Comparison of ENCODE assay signal across 19 cellular contexts in the genomic region with DNA sequence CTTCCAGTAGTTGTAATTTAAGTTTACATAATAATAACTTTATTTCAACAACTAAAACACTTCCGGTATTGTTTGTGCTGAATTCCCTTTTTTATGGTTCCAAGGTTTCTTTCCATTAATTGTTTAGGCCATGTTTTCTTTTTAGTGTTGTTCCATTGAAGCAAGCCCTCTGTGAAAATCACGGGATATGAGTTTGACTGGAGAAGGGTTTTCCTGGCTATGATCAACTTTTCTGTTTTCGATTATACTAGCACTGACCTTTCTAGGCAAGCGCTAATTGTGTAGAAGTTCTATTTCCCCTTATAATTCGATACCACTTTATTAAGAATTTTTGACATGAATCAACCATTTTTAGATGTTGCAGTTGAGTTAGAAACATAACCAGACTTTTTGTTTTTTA. TPM values are rescaled to one million over a fixed set of nuclear protein-coding genes. Genes with fewer than 3 reads are reported as not detected.
DNase-seq lines count a peak whose midpoint lies in the region; ATAC-seq and TF ChIP-seq lines count a peak whose summit lies in the region.
"Had no signal": no experiment of that assay in that cellular context is flagged by ENCODE, and none has a peak within 500 bp of the region (broad histone marks: within the 10 kb centered on the region; RNA-seq: fewer than 3 reads in every experiment).

No MANE protein-coding gene starts in this region.

- peak overlapping the region; percentile 53 for H3K4me3 Mint-ChIP-seq in mesothelial cell of epicardium
- no peak overlapping the region for H3K4me3 Mint-ChIP-seq in WTC11
- H3K4me3 Mint-ChIP-seq: activated CD4-positive, alpha-beta T cell treated with anti-CD3 and anti-CD28 coated beads for 36 hours; activated naive CD4-positive, alpha-beta T cell treated with anti-CD3 and anti-CD28 coated beads, Interleukin-2, amount 50 U/mL, for 24 hours; CD8-positive, alpha-beta T cell; natural killer cell treated with Interleukin-12 subunit alpha and Interleukin-12 subunit beta and Interleukin-15 and Interleukin-18, amount 100 ng/mL, for 72 hours; stimulated activated naive CD8-positive, alpha-beta T cell treated with anti-CD3 and anti-CD28 coated beads, Interleukin-15, Interleukin-2, amounts not matched to agents 100 ng/mL and 50 ng/mL, for 24 hours had no signal

- H3K27me3 Mint-ChIP-seq in mesothelial cell of epicardium (ENCODE audit: low read depth) (no peaks in the 10 kb centered on the region), WTC11 (ENCODE audit: low read depth) (peaks cover 3% of the 10 kb centered on the region; the same call in 1 of the 2 replicates)

- peak overlapping the region in 13 of 59 donors; percentile 3 to 41 (median 17) for H3K27ac ChIP-seq in dorsolateral prefrontal cortex
- peak overlapping the region in 1 of 2 donors; percentile 91 for H3K27ac ChIP-seq in testis
- no peak overlapping the region for H3K27ac ChIP-seq in RWPE1

- H3K4me3 ChIP-seq in AG10803 (ENCODE audit: low read length), result peak overlapping the region; percentile 8; the same call in 1 of the 2 replicates
- peak overlapping the region in 45 of 59 donors; percentile 4 to 84 (median 67) for H3K4me3 ChIP-seq in dorsolateral prefrontal cortex
- peak overlapping the region; percentile 65 to 81 for H3K4me3 ChIP-seq in testis

- H3K4me1 ChIP-seq in testis, result peaks cover 7% of the 10 kb centered on the region

- no peaks in the 10 kb centered on the region for H3K36me3 ChIP-seq in testis (ENCODE audit: low read depth, missing control alignments)

- H3K36me3 Mint-ChIP-seq in mesothelial cell of epicardium (no peaks in the 10 kb centered on the region), WTC11 (no peaks in the 10 kb centered on the region)
- H3K36me3 Mint-ChIP-seq: activated naive CD4-positive, alpha-beta T cell treated with anti-CD3 and anti-CD28 coated beads, Interleukin-2, amount 50 U/mL, for 24 hours; CD8-positive, alpha-beta T cell; natural killer cell treated with Interleukin-12 subunit alpha and Interleukin-12 subunit beta and Interleukin-15 and Interleukin-18, amount 100 ng/mL, for 72 hours had no signal

- CTCF ChIA-PET in RWPE1 (lab: Yijun Ruan, JAX) (interaction anchor here (0.6 to 0.7 kb wide), 2 partner anchors 69 to 521 kb away, joined by 3 read pairs; no protein-coding TSS in a partner anchor), WTC11 (lab: Charles Lee) (no interaction called here)

- peak overlapping the region; percentile 55 for H3K27ac Mint-ChIP-seq in mesothelial cell of epicardium
- H3K27ac Mint-ChIP-seq in WTC11, result no peak overlapping the region
- H3K27ac Mint-ChIP-seq: activated CD4-positive, alpha-beta T cell treated with anti-CD3 and anti-CD28 coated beads for 36 hours; activated naive CD4-positive, alpha-beta T cell treated with anti-CD3 and anti-CD28 coated beads, Interleukin-2, amount 50 U/mL, for 24 hours; CD8-positive, alpha-beta T cell; natural killer cell treated with Interleukin-12 subunit alpha and Interleukin-12 subunit beta and Interleukin-15 and Interleukin-18, amount 100 ng/mL, for 72 hours; stimulated activated naive CD8-positive, alpha-beta T cell treated with anti-CD3 and anti-CD28 coated beads, Interleukin-15, Interleukin-2, amounts not matched to agents 100 ng/mL and 50 ng/mL, for 24 hours had no signal

- POLR2A ChIA-PET in RWPE1 (lab: Yijun Ruan, JAX; ENCODE audit: low non-redundant PET) (no interaction called here), WTC11 (lab: Charles Lee) (no interaction called here)

- 61 to 66% methylated on average over 5 of the region's 5 CpGs for WGBS in testis, 2 donors

- H3K9me3 ChIP-seq in testis, result no peaks in the 10 kb centered on the region

- peaks cover 33% of the 10 kb centered on the region for H3K4me1 Mint-ChIP-seq in mesothelial cell of epicardium
- peaks cover 25% of the 10 kb centered on the region for H3K4me1 Mint-ChIP-seq in WTC11

- TF ChIP-seq CTCF in AG10803 (conservative IDR thresholded peaks at IDR 0.05; ENCODE audit: low read length), result no peak
- TF ChIP-seq CTCF in dorsolateral prefrontal cortex (IDR thresholded peaks at IDR 0.05 in 54 of 56, conservative IDR thresholded peaks at IDR 0.05 in 2 of 56; ENCODE audit: low read depth in 1 of 56, partially characterized antibody in 56 of 56), result no peak
- no peak for TF ChIP-seq CTCF in mesothelial cell of epicardium (IDR thresholded peaks at IDR 0.05; ENCODE audit: unreplicated experiment)
- no peak for TF ChIP-seq CTCF in testis (IDR thresholded peaks at IDR 0.05)
- no peak for TF ChIP-seq CTCF in omental fat pad (IDR thresholded peaks at IDR 0.05)
- no peak for TF ChIP-seq CTCF in RWPE1 (conservative IDR thresholded peaks at IDR 0.05; ENCODE audit: low read depth)
- TF ChIP-seq CTCF in WTC11 (IDR thresholded peaks at IDR 0.05), result no peak

- no peak for ATAC-seq in omental fat pad (ENCODE audit: low FRiP score)
- no peak for ATAC-seq in WTC11
- ATAC-seq: activated CD4-positive, alpha-beta T cell treated with anti-CD3 and anti-CD28 coated beads for 36 hours; CD8-positive, alpha-beta T cell; natural killer cell treated with Interleukin-12 subunit alpha and Interleukin-12 subunit beta and Interleukin-15 and Interleukin-18, amount 100 ng/mL, for 72 hours had no signal

- intact Hi-C loops in dorsolateral prefrontal cortex (cut with DNase I) (no loop called here), testis (cut with DNase I; ENCODE audit: low total_unique reads) (no loop called here)

- H3K27me3 ChIP-seq in dorsolateral prefrontal cortex (no peaks in the 10 kb centered on the region), testis (no peaks in the 10 kb centered on the region)

- no peak for TF ChIP-seq POLR2A in testis (IDR thresholded peaks at IDR 0.05)

- no peaks in the 10 kb centered on the region for H3K9me3 Mint-ChIP-seq in mesothelial cell of epicardium
- H3K9me3 Mint-ChIP-seq in WTC11, result no peaks in the 10 kb centered on the region
- H3K9me3 Mint-ChIP-seq: activated naive CD4-positive, alpha-beta T cell treated with anti-CD3 and anti-CD28 coated beads, Interleukin-2, amount 50 U/mL, for 24 hours; CD8-positive, alpha-beta T cell; natural killer cell treated with Interleukin-12 subunit alpha and Interleukin-12 subunit beta and Interleukin-15 and Interleukin-18, amount 100 ng/mL, for 72 hours; stimulated activated naive CD8-positive, alpha-beta T cell treated with anti-CD3 and anti-CD28 coated beads, Interleukin-15, Interleukin-2, amounts not matched to agents 100 ng/mL and 50 ng/mL, for 24 hours had no signal

- DNase-seq in AG10803 (ENCODE audit: low read depth) (no peak), dorsolateral prefrontal cortex (no peak), mesothelial cell of epicardium (ENCODE audit: low spot score in 2 of 2, unreplicated experiment in 2 of 2) (no peak), testis (no peak), omental fat pad (ENCODE audit: low spot score) (no peak), RWPE1 (ENCODE audit: low spot score) (no peak), WTC11 (ENCODE audit: low spot score) (no peak)
- DNase-seq: activated CD4-positive, alpha-beta T cell treated with anti-CD3 and anti-CD28 coated beads for 36 hours; CD8-positive, alpha-beta T cell; DMS153; foreskin fibroblast; mesendoderm; NCI-H2171 treated with DMSO at 0.1 percent for 48 hours; NCI-H526 treated with DMSO at 0.1 percent for 48 hours; posterior cingulate gyrus; stimulated activated CD4-positive, alpha-beta T cell treated with anti-CD3 and anti-CD28 coated beads, Interleukin-4, amount 100 ng/mL, for 24 hours had no signal

TF ChIP-seq in WTC11, 78 proteins besides CTCF, POLR2A, EP300 and RAD21 (continues in another document):
- TF ChIP-seq IRF2 (CRISPR knock-in tag; IDR thresholded peaks at IDR 0.05; ENCODE audit: borderline replicate concordance, low read depth) (no peak), MYBL2 (CRISPR knock-in tag; IDR thresholded peaks at IDR 0.05) (no peak), TCF7 (CRISPR knock-in tag; IDR thresholded peaks at IDR 0.05; ENCODE audit: low read depth) (no peak), FOXP1 (CRISPR knock-in tag; IDR thresholded peaks at IDR 0.05; ENCODE audit: borderline replicate concordance) (no peak), OVOL2 (CRISPR knock-in tag; IDR thresholded peaks at IDR 0.05; ENCODE audit: borderline replicate concordance) (no peak), PRRX2 (CRISPR knock-in tag; IDR thresholded peaks at IDR 0.05) (no peak)
- TF ChIP-seq, protein P1, sequence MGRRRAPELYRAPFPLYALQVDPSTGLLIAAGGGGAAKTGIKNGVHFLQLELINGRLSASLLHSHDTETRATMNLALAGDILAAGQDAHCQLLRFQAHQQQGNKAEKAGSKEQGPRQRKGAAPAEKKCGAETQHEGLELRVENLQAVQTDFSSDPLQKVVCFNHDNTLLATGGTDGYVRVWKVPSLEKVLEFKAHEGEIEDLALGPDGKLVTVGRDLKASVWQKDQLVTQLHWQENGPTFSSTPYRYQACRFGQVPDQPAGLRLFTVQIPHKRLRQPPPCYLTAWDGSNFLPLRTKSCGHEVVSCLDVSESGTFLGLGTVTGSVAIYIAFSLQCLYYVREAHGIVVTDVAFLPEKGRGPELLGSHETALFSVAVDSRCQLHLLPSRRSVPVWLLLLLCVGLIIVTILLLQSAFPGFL (CRISPR knock-in tag; IDR thresholded peaks at IDR 0.05; ENCODE audit: borderline replicate concordance), result no peak
- TF ChIP-seq, protein P2, sequence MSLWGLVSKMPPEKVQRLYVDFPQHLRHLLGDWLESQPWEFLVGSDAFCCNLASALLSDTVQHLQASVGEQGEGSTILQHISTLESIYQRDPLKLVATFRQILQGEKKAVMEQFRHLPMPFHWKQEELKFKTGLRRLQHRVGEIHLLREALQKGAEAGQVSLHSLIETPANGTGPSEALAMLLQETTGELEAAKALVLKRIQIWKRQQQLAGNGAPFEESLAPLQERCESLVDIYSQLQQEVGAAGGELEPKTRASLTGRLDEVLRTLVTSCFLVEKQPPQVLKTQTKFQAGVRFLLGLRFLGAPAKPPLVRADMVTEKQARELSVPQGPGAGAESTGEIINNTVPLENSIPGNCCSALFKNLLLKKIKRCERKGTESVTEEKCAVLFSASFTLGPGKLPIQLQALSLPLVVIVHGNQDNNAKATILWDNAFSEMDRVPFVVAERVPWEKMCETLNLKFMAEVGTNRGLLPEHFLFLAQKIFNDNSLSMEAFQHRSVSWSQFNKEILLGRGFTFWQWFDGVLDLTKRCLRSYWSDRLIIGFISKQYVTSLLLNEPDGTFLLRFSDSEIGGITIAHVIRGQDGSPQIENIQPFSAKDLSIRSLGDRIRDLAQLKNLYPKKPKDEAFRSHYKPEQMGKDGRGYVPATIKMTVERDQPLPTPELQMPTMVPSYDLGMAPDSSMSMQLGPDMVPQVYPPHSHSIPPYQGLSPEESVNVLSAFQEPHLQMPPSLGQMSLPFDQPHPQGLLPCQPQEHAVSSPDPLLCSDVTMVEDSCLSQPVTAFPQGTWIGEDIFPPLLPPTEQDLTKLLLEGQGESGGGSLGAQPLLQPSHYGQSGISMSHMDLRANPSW (CRISPR knock-in tag; conservative IDR thresholded peaks at IDR 0.05; ENCODE audit: low read depth), result no peak

RNA-seq across cellular contexts. Expression of gene LAMA2, which starts 2.4 kb away (rescaled TPM):
- total RNA-seq in dorsolateral prefrontal cortex, result 10 to 100 TPM; 13.1 to 53.0 (median 24.1) TPM
- total RNA-seq in mesothelial cell of epicardium, result 56.8 to 70.0 TPM (median 63.2 TPM) in 3 replicates
- 10 to 100 TPM; 56.0 to 94.8 TPM for total RNA-seq in testis
- polyA plus RNA-seq in testis (ENCODE audit: insufficient read depth, low read depth, low replicate concordance), result 25.9 TPM
- 100 to 1,000 TPM in 3 of 4 donors, 10 to 100 TPM in 1; 97.3 to 509 (median 200) TPM for total RNA-seq in omental fat pad
- 5.6 to 6.6 TPM (median 6.4 TPM) in 3 replicates for total RNA-seq in WTC11 (2021)

Comparison
In these comparisons a context has a peak if more than half of its experiments do, and no peak if none do; other contexts are left out.
1. H3K4me3 ChIP-seq: peak in every context shown above with its lines; median percentile 73 in testis; 67 in dorsolateral prefrontal cortex; 8 in AG10803.